In the genomic region with DNA sequence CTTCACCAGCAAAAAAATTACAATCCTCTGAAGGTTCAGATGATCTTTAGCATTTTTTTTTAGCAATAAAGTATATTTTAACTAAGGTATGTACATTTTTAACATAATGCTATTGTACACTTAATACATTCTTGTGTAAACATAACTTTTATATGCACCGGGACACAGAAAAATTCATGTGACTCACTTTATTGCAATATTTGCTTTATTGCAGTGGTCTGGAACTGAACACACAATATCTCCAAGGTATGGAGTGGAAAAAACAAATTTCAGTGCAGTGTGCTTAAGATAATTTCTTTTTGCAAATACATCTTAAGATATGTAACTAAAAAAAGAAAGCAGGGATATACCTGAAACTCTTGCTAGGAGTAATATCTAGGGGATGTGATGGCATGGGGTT, we compare ENCODE assay signal across 29 cellular contexts.
"Had no signal": no experiment of that assay in that cellular context is flagged by ENCODE, and none has a peak within 500 bp of the region (broad histone marks: within the 10 kb centered on the region; RNA-seq: fewer than 3 reads in every experiment).

No MANE protein-coding gene starts in this region.

- DNase-seq: hypothalamus; immature natural killer cell; kidney; left colon; left lung; lower lobe of right lung; mammary epithelial cell; mesenchymal stem cell; naive thymus-derived CD8-positive, alpha-beta T cell; nucleus accumbens; pancreas; posterior cingulate gyrus; retina; right cardiac atrium; small intestine; stimulated activated CD4-positive, alpha-beta T cell treated with anti-CD3 and anti-CD28 coated beads, Interleukin-1b, Interleukin-23, amount 100 ng/mL, for 48 hours; stimulated activated CD4-positive, alpha-beta T cell treated with anti-CD3 and anti-CD28 coated beads, Interleukin-2, amount 100 ng/mL, for 48 hours; stimulated activated CD4-positive, alpha-beta T cell treated with anti-CD3 and anti-CD28 coated beads, Interleukin-4, amount 100 ng/mL, for 4 hours; stimulated activated CD8-positive, alpha-beta memory T cell treated with anti-CD3 and anti-CD28 coated beads, Interleukin-4, amount 100 ng/mL, for 48 hours; stimulated activated naive CD4-positive, alpha-beta T cell treated with Interleukin-2 at 50 U/mL for 16 hours; stimulated activated naive CD8-positive, alpha-beta T cell treated with anti-CD3 and anti-CD28 coated beads, Interleukin-15, amount 100 ng/mL, for 72 hours; substantia nigra; thyroid gland; transverse colon; upper lobe of left lung had no signal

- H3K27ac ChIP-seq: left lung, lower lobe of right lung, pancreas, prostate gland, thyroid gland, transverse colon, upper lobe of left lung, vagina had no signal

- H3K36me3 ChIP-seq: left lung, lower lobe of right lung, pancreas, prostate gland, thyroid gland, transverse colon, upper lobe of left lung, vagina had no signal

- H3K4me3 ChIP-seq: left lung, lower lobe of right lung, pancreas, prostate gland, thyroid gland, transverse colon, upper lobe of left lung, vagina had no signal

- H3K4me1 ChIP-seq: left lung, lower lobe of right lung, pancreas, prostate gland, thyroid gland, vagina had no signal

- H3K27me3 ChIP-seq: left lung, pancreas, thyroid gland, transverse colon, upper lobe of left lung, vagina had no signal

- H3K9me3 ChIP-seq: pancreas, prostate gland, thyroid gland, vagina had no signal

- ATAC-seq: left colon; left lung; lower lobe of right lung; naive thymus-derived CD8-positive, alpha-beta T cell; pancreas; right cardiac atrium; sciatic nerve; stimulated activated memory B cell treated with anti-CD40 and anti-IgM and Interleukin-4, amounts not matched to agents 10 μg/mL and 1 μg/mL and 100 μg/mL, for 72 hours; stimulated activated naive CD8-positive, alpha-beta T cell treated with anti-CD3 and anti-CD28 coated beads, Interleukin-15, amount 100 ng/mL, for 72 hours had no signal
